8 cellular contexts compared by ENCODE assay signal in the genomic region with DNA sequence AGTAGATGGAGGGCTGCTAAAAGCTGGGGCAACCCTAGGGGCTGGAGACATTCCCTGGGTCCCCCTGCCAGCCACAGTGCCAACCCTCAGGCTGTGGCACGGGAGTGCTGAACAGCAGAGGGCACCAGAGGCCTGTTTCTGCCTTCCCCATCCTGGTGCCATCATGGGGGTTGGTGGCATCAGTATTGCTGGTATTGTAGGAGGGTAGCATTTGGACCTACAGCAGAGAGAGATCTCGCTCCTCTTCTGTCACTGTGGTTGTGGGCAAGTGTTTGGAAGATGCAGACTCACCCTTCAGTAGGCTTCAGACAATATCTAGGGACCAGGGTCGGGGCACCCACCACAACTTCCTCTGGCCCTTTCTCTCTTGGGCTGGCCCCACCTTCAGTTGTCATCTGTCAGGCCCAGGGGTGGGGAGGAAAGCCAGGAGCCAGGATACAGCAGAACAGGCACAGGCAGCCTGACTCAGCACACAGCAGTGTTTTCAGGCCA.
DNase-seq lines count a peak whose midpoint lies in the region; ATAC-seq and TF ChIP-seq lines count a peak whose summit lies in the region.

No MANE protein-coding gene starts in this region.

- H3K4me3 Mint-ChIP-seq in endodermal cell: no peak overlapping the region
- peak overlapping the region in 2 of 10 donors; percentile 25 to 40 for H3K4me3 Mint-ChIP-seq in naive thymus-derived CD8-positive, alpha-beta T cell

- no peaks in the 10 kb centered on the region for H3K9me3 Mint-ChIP-seq in endodermal cell
- no peaks in the 10 kb centered on the region for H3K9me3 Mint-ChIP-seq in naive thymus-derived CD8-positive, alpha-beta T cell

- peaks cover 81% of the 10 kb centered on the region for H3K27me3 ChIP-seq in endodermal cell (ENCODE audit: control insufficient read depth, insufficient read depth, low read length, poor library complexity, severe bottlenecking)

- DNase-seq in 8988T (peak; percentile 45), NCI-H774 (lab: John Stamatoyannopoulos, UW) (peak; percentile 40), endodermal cell (peak; percentile 80), NCI-H2107 (lab: John Stamatoyannopoulos, UW) (no peak)
- DNase-seq in activated CD8-positive, alpha-beta memory T cell treated with anti-CD3 and anti-CD28 coated beads for 24 hours: peak; percentile 88
- DNase-seq in naive thymus-derived CD8-positive, alpha-beta T cell: peak; percentile 29 to 83 (median 63)
- DNase-seq in stimulated activated naive CD4-positive, alpha-beta T cell (lab: John Stamatoyannopoulos, UW): peak; percentile 24 to 61 (median 44)

- no peak overlapping the region for H3K9ac ChIP-seq in endodermal cell (ENCODE audit: extremely low read depth, low read length, poor library complexity, severe bottlenecking)

- peak; percentile 87 to 95 for ATAC-seq in naive thymus-derived CD8-positive, alpha-beta T cell

- H3K27me3 Mint-ChIP-seq in endodermal cell (ENCODE audit: insufficient read depth): peaks cover 92% of the 10 kb centered on the region
- H3K27me3 Mint-ChIP-seq in naive thymus-derived CD8-positive, alpha-beta T cell: peaks cover 0 to 4% (median 0%) of the 10 kb centered on the region in 5 donors

- no peaks in the 10 kb centered on the region for H3K36me3 ChIP-seq in endodermal cell (ENCODE audit: control insufficient read depth, insufficient read depth, low read length)

- H3K27ac ChIP-seq in endodermal cell (ENCODE audit: low read depth, low read length): no peak overlapping the region

- no peaks in the 10 kb centered on the region for H3K36me3 Mint-ChIP-seq in endodermal cell (ENCODE audit: low read depth)
- H3K36me3 Mint-ChIP-seq in naive thymus-derived CD8-positive, alpha-beta T cell: no peaks in the 10 kb centered on the region

- WGBS in endodermal cell (ENCODE audit: insufficient coverage in 1 of 2, insufficient read length in 1 of 2), 2 experiments: 79 to 100% methylated on average over 1 to 3 of the region's 3 CpGs

- H3K27ac Mint-ChIP-seq in endodermal cell: no peak overlapping the region
- H3K27ac Mint-ChIP-seq in naive thymus-derived CD8-positive, alpha-beta T cell: peak overlapping the region in 1 of 10 donors; percentile 53

- H3K4me3 ChIP-seq in GM12875 (ENCODE audit: low read depth, low read length) (no peak overlapping the region), endodermal cell (ENCODE audit: low read length) (no peak overlapping the region)

- H3K9me3 ChIP-seq in endodermal cell (ENCODE audit: control insufficient read depth, low read length): no peaks in the 10 kb centered on the region

- peaks cover 24% of the 10 kb centered on the region for H3K4me1 Mint-ChIP-seq in endodermal cell
- H3K4me1 Mint-ChIP-seq in naive thymus-derived CD8-positive, alpha-beta T cell: peaks cover 11 to 31% (median 20%) of the 10 kb centered on the region in 4 donors

- TF ChIP-seq CTCF in GM12875 (IDR thresholded peaks at IDR 0.05; ENCODE audit: borderline replicate concordance, insufficient read depth, low read depth, low read length): peak; percentile 78
- peak; percentile 81 for TF ChIP-seq CTCF in endodermal cell (conservative IDR thresholded peaks at IDR 0.05)

- POLR2A ChIA-PET in naive thymus-derived CD8-positive, alpha-beta T cell (lab: Charles Lee): interaction anchor here (0.5 kb wide), 1 partner anchor 8 kb away, joined by 6 read pairs; no protein-coding TSS in a partner anchor

- H3K4me1 ChIP-seq in endodermal cell (ENCODE audit: control insufficient read depth, insufficient read depth, low read length): peaks cover 14% of the 10 kb centered on the region
